10 cellular contexts compared by ENCODE assay signal in the genomic region with DNA sequence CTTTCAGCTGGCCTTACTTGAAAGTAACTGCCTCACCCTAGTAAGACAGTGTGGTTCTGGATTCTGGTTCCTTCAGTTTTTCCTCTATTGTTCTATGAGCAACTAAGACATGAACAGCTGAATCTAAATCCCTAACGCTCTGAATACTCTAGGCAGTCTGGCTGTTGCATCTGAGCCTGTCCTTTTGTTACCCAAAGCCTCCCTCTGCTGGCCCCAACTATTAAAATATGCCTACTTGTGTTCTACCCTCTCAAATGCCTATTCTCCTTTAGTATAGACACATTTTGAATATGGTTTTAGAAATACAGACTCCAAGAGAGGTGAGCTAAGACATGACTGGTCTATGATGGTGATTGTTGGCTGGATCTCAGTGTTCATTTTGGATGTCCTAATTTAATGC.
A peak's percentile ranks its signal among the peaks of the same experiment; 100 is the strongest.
DNase-seq lines count a peak whose midpoint lies in the region; ATAC-seq, FAIRE-seq and TF ChIP-seq lines count a peak whose summit lies in the region.
"Had no signal": no experiment of that assay in that cellular context is flagged by ENCODE, and none has a peak within 500 bp of the region (broad histone marks: within the 10 kb centered on the region; RNA-seq: fewer than 3 reads in every experiment).

No MANE protein-coding gene starts in this region.

- no peaks in the 10 kb centered on the region for H3K4me1 ChIP-seq in HEK293 (ENCODE audit: control insufficient read depth, insufficient read depth, low read length)
- H3K4me1 ChIP-seq in fibroblast of lung (ENCODE audit: control insufficient read depth, extremely low read depth, insufficient read depth, low read length): no peaks in the 10 kb centered on the region
- no peaks in the 10 kb centered on the region for H3K4me1 ChIP-seq in vagina

- no peaks in the 10 kb centered on the region for H3K27me3 Mint-ChIP-seq in naive thymus-derived CD8-positive, alpha-beta T cell

- H3K4me1 Mint-ChIP-seq in naive thymus-derived CD8-positive, alpha-beta T cell: no peaks in the 10 kb centered on the region

- no peaks in the 10 kb centered on the region for H3K79me2 ChIP-seq in fibroblast of lung (ENCODE audit: control insufficient read depth, insufficient read depth, low read length)

- no peak overlapping the region for H3K27ac Mint-ChIP-seq in naive thymus-derived CD8-positive, alpha-beta T cell

- TF ChIP-seq POLR2A in vagina (IDR thresholded peaks at IDR 0.05): no peak

- no peaks in the 10 kb centered on the region for H3K36me3 Mint-ChIP-seq in naive thymus-derived CD8-positive, alpha-beta T cell

- H4K20me1 ChIP-seq in fibroblast of lung (ENCODE audit: control insufficient read depth, extremely low read depth, insufficient read depth, low read length): no peaks in the 10 kb centered on the region

- H3K9ac ChIP-seq in fibroblast of lung (ENCODE audit: insufficient read depth, low read length): no peak overlapping the region

- H3K36me3 ChIP-seq in HEK293 (ENCODE audit: control insufficient read depth in 2 of 2, insufficient read depth in 1 of 2, low read length in 2 of 2): no peaks in the 10 kb centered on the region
- H3K36me3 ChIP-seq in fibroblast of lung (ENCODE audit: control insufficient read depth, insufficient read depth, low read length): no peaks in the 10 kb centered on the region
- no peaks in the 10 kb centered on the region for H3K36me3 ChIP-seq in vagina

- POLR2A ChIA-PET in HEK293 (lab: Yijun Ruan, JAX): no interaction called here
- POLR2A ChIA-PET in naive thymus-derived CD8-positive, alpha-beta T cell (lab: Charles Lee): no interaction called here

- no peak for ATAC-seq in naive thymus-derived CD8-positive, alpha-beta T cell

- intact Hi-C loops in vagina (cut with DNase I): no loop called here

- TF ChIP-seq CTCF in HEK293 (tag by site-specific recombination; IDR thresholded peaks at IDR 0.05) (no peak), fibroblast of lung (conservative IDR thresholded peaks at IDR 0.05 in 1 of 2, IDR thresholded peaks at IDR 0.05 in 1 of 2; ENCODE audit: low read depth in 1 of 2, low read length in 2 of 2) (peak in 1 of 2 donors; percentile 39), vagina (IDR thresholded peaks at IDR 0.05) (no peak)

- CTCF ChIA-PET in HEK293 (lab: Yijun Ruan, JAX): interaction anchor here (0.5 to 2.6 kb wide), 8 partner anchors 91 to 1947 kb away, joined by 3 to 12 read pairs (median 3); no protein-coding TSS in a partner anchor

- H3K9me3 ChIP-seq in HEK293 (ENCODE audit: control insufficient read depth, insufficient read depth, low read depth, low read length) (no peaks in the 10 kb centered on the region), fibroblast of lung (ENCODE audit: control insufficient read depth, insufficient read depth, low read depth, low read length) (no peaks in the 10 kb centered on the region), vagina (no peaks in the 10 kb centered on the region)

- peak; percentile 46 for DNase-seq in NCI-H748 (lab: John Stamatoyannopoulos, UW; ENCODE audit: unreplicated experiment)
- peak; percentile 2 to 58 for DNase-seq in fibroblast of lung (ENCODE audit: low read depth in 2 of 2)
- DNase-seq in nucleus accumbens (lab: John Stamatoyannopoulos, UW): peak in 35 of 56 donors; percentile 1 to 67 (median 26)
- no peak for DNase-seq in frontal cortex (ENCODE audit: low spot score in 2 of 2)
- DNase-seq in vagina (ENCODE audit: extremely low spot score in 2 of 2): no peak
- DNase-seq in naive thymus-derived CD8-positive, alpha-beta T cell: no peak
- no peak for DNase-seq in NCI-H226
- DNase-seq: activated naive CD4-positive, alpha-beta T cell treated with Interleukin-2 at 50 U/mL for 16 hours; stimulated activated naive CD4-positive, alpha-beta T cell treated with Interleukin-2 at 50 U/mL for 16 hours had no signal

- no peak for FAIRE-seq in frontal cortex (lab: Jason Lieb, UNC)

- no peak overlapping the region for H2AFZ ChIP-seq in fibroblast of lung (ENCODE audit: low read length)

- H3K4me2 ChIP-seq in fibroblast of lung (ENCODE audit: extremely low read depth, insufficient read depth, low read length): no peak overlapping the region

- no peaks in the 10 kb centered on the region for H3K27me3 ChIP-seq in fibroblast of lung (ENCODE audit: control insufficient read depth, insufficient read depth, low read length)
- H3K27me3 ChIP-seq in vagina: no peaks in the 10 kb centered on the region

- H3K9me3 Mint-ChIP-seq in naive thymus-derived CD8-positive, alpha-beta T cell: peaks cover 0 to 4% (median 0%) of the 10 kb centered on the region in 9 donors

- H3K27ac ChIP-seq in HEK293 (ENCODE audit: extremely low read depth, low read depth, low read length) (no peak overlapping the region), fibroblast of lung (ENCODE audit: insufficient read depth, low read length) (no peak overlapping the region), vagina (no peak overlapping the region)

- H3K4me3 ChIP-seq in HEK293 (ENCODE audit: low read depth, low read length) (no peak overlapping the region), fibroblast of lung (replicated peaks in 1 of 4; ENCODE audit: control extremely low read depth in 1 of 4, insufficient read depth in 1 of 4, low read depth in 3 of 4, low read length in 4 of 4) (no peak overlapping the region), vagina (no peak overlapping the region)

- H3K4me3 Mint-ChIP-seq in naive thymus-derived CD8-positive, alpha-beta T cell: no peak overlapping the region

TF ChIP-seq in HEK293, 187 proteins besides CTCF, POLR2A, EP300 and RAD21:
- TF ChIP-seq TCF7L2 (IDR thresholded peaks at IDR 0.05; ENCODE audit: borderline replicate concordance, low read depth, low read length): no peak
- peak; percentile 41 for TF ChIP-seq ZNF654 (tag by site-specific recombination; IDR thresholded peaks at IDR 0.05; ENCODE audit: low read depth)
TF ChIP-seq in HEK293: peak in this region for 1.

Comparison
In these comparisons a context has a peak if more than half of its experiments do, and no peak if none do; other contexts are left out.
1. DNase-seq: peak in NCI-H748 (single experiment), fibroblast of lung (2 of 2) and nucleus accumbens (35 of 56); none in frontal cortex (0 of 2), vagina (0 of 2), naive thymus-derived CD8-positive, alpha-beta T cell (0 of 10) and NCI-H226 (single experiment).